Comparison of ENCODE assay signal across 8 cellular contexts in genomic region chr3:12869025-12869695, GRCh38. TPM values are rescaled to one million over a fixed set of nuclear protein-coding genes. Genes with fewer than 3 reads are reported as not detected.
DNase-seq lines count a peak whose midpoint lies in the region; ATAC-seq and TF ChIP-seq lines count a peak whose summit lies in the region.

No MANE protein-coding gene starts in this region.

- TF ChIP-seq CTCF in Panc1 (IDR thresholded peaks at IDR 0.05) = no peak
- TF ChIP-seq CTCF in nephron progenitor cell (IDR thresholded peaks at IDR 0.05) = no peak
- TF ChIP-seq CTCF in WERI-Rb-1 (IDR thresholded peaks at IDR 0.05; ENCODE audit: low read depth, low read length) = no peak

- CTCF ChIA-PET in Panc1 (lab: Charles Lee) = interaction anchor here (0.6 kb wide), 1 partner anchor 786 kb away, joined by 6 read pairs; no protein-coding TSS in a partner anchor

- H3K9me3 Mint-ChIP-seq in nephron progenitor cell = peaks cover 10% of the 10 kb centered on the region

- ATAC-seq in GM21786 (IDR thresholded peaks at IDR 0.05; ENCODE audit: unreplicated experiment) (peak; percentile 65), Panc1 (peak; percentile 66)

- DNase-seq in GM03348 (ENCODE audit: low spot score) (peak; percentile 33), Panc1 (ENCODE audit: low read depth, low spot score) (no peak), nephron progenitor cell (peak; percentile 92), WERI-Rb-1 (no peak), NCI-H526 treated with DMSO at 0.1 percent for 48 hours (lab: John Stamatoyannopoulos, UW) (no peak), KG1 (lab: John Stamatoyannopoulos, UW) (no peak)

- WGBS in ectodermal cell, 2 experiments = 8% methylated on average over 28 of the region's 28 CpGs

- H3K4me3 Mint-ChIP-seq in nephron progenitor cell = peak overlapping the region; percentile 84

- H3K4me3 ChIP-seq in Panc1 (ENCODE audit: low read depth in 2 of 2, low read length in 2 of 2) (0 out of 4 replicates have a peak overlapping the region, but pooled peaks of 1 of the 2 experiments have one; percentile 11), ectodermal cell (ENCODE audit: insufficient read depth, low read depth, low read length) (peak overlapping the region; percentile 44), WERI-Rb-1 (ENCODE audit: low read depth, low read length) (no peak overlapping the region)

- H3K4me1 ChIP-seq in Panc1 (ENCODE audit: control insufficient read depth, insufficient read depth, low read length) (no peaks in the 10 kb centered on the region), ectodermal cell (ENCODE audit: control insufficient read depth, insufficient read depth, low read length) (peaks cover 10% of the 10 kb centered on the region)

- POLR2A ChIA-PET in Panc1 (lab: Charles Lee) = no interaction called here

- peaks cover 38% of the 10 kb centered on the region for H3K27me3 Mint-ChIP-seq in nephron progenitor cell (ENCODE audit: low read depth, poor library complexity)

- no TSS peak for BruUV-seq in Panc1 (replicated peaks; lab: Mats Ljungman, UMichigan)

- in situ Hi-C loops in Panc1 (cut with HindIII; ENCODE audit: low pct_unique_long_range_greater_than_20kb, low sequenced_read_pairs) = no loop called here

- H3K9me3 ChIP-seq in Panc1 (ENCODE audit: control insufficient read depth, insufficient read depth, low read depth, low read length) (no peaks in the 10 kb centered on the region), ectodermal cell (ENCODE audit: control insufficient read depth, low read length) (no peaks in the 10 kb centered on the region), WERI-Rb-1 (ENCODE audit: severe bottlenecking) (peaks cover 9% of the 10 kb centered on the region)

- H3K36me3 Mint-ChIP-seq in nephron progenitor cell (ENCODE audit: low read depth) = no peaks in the 10 kb centered on the region

- peaks cover 49% of the 10 kb centered on the region for H3K4me1 Mint-ChIP-seq in nephron progenitor cell

- H3K27ac Mint-ChIP-seq in nephron progenitor cell = no peak overlapping the region

- no peak overlapping the region for H3K27ac ChIP-seq in Panc1 (ENCODE audit: low read length)
- H3K27ac ChIP-seq in ectodermal cell (ENCODE audit: insufficient read depth, low read depth, low read length, poor library complexity, severe bottlenecking) = peak overlapping the region; percentile 36
- H3K27ac ChIP-seq in WERI-Rb-1 = no peak overlapping the region

- H3K27me3 ChIP-seq in Panc1 (ENCODE audit: control insufficient read depth, insufficient read depth, low read length) (no peaks in the 10 kb centered on the region), ectodermal cell (ENCODE audit: control insufficient read depth, insufficient read depth, low read length, poor library complexity, severe bottlenecking) (peaks cover 8% of the 10 kb centered on the region), WERI-Rb-1 (ENCODE audit: insufficient read depth, low read depth, severe bottlenecking) (no peaks in the 10 kb centered on the region)

- intact Hi-C loops in Panc1 (cut with micrococcal nuclease; ENCODE audit: unreplicated experiment) = loop anchor here (10.0 kb wide), 1 partner anchor 126 kb away; no protein-coding TSS in a partner anchor

- H3K36me3 ChIP-seq in Panc1 (ENCODE audit: control insufficient read depth, insufficient read depth, low read length) (no peaks in the 10 kb centered on the region), ectodermal cell (ENCODE audit: control insufficient read depth, insufficient read depth, low read length) (no peaks in the 10 kb centered on the region), WERI-Rb-1 (no peaks in the 10 kb centered on the region)

RNA-seq across cellular contexts. Expression of gene RPL32, which starts 27.8 kb away (rescaled TPM):
- total RNA-seq in Panc1 (2021; ENCODE audit: unreplicated experiment) = 794 TPM
- polyA plus RNA-seq in Panc1 (2012; ENCODE audit: insufficient read length) = 1,133 TPM
- 2,742 TPM for polyA plus RNA-seq in ectodermal cell (2013, experiment 1 of 4)
- 2,809 TPM for polyA plus RNA-seq in ectodermal cell (2013, experiment 2 of 4)
- polyA plus RNA-seq in ectodermal cell (2013, experiment 3 of 4) = 2,954 TPM
- 3,307 TPM for polyA plus RNA-seq in ectodermal cell (2013, experiment 4 of 4)

Comparison
In these comparisons a context has a peak if more than half of its experiments do, and no peak if none do; other contexts are left out.
1. DNase-seq: peak in GM03348 (single experiment) and nephron progenitor cell (single experiment); none in Panc1 (single experiment), WERI-Rb-1 (single experiment), NCI-H526 treated with DMSO at 0.1 percent for 48 hours (single experiment) and KG1 (single experiment).